In genomic region chr4:143337600-143338287, GRCh38 we compare ENCODE assay signal across 8 cellular contexts. TPM values are rescaled to one million over a fixed set of nuclear protein-coding genes. Genes with fewer than 3 reads are reported as not detected.
DNase-seq lines count a peak whose midpoint lies in the region; ATAC-seq and TF ChIP-seq lines count a peak whose summit lies in the region.

No MANE protein-coding gene starts in this region.

- H3K27me3 ChIP-seq in Peyer's patch (no peaks in the 10 kb centered on the region), subcutaneous abdominal adipose tissue (ENCODE audit: control insufficient read depth in 5 of 5, insufficient read depth in 4 of 5, low read length in 5 of 5) (no peaks in the 10 kb centered on the region)

- peaks cover 31% of the 10 kb centered on the region for H3K4me1 Mint-ChIP-seq in dendritic cell treated with granulocyte-macrophage colony-stimulating factor and Interleukin-4, amounts not matched to agents 40 ng/mL and 50 ng/mL, for 4 days (ENCODE audit: low read depth)

- H3K9me3 ChIP-seq in Peyer's patch (no peaks in the 10 kb centered on the region), subcutaneous abdominal adipose tissue (ENCODE audit: control insufficient read depth in 5 of 5, low read length in 5 of 5) (no peaks in the 10 kb centered on the region)

- peaks cover 0 to 6% (median 0%) of the 10 kb centered on the region in 4 donors for H3K4me1 ChIP-seq in Peyer's patch
- H3K4me1 ChIP-seq in subcutaneous abdominal adipose tissue (ENCODE audit: control insufficient read depth in 5 of 5, insufficient read depth in 5 of 5, low read length in 5 of 5): peaks cover 4 to 42% (median 32%) of the 10 kb centered on the region in 5 donors

- H3K4me3 Mint-ChIP-seq in dendritic cell treated with granulocyte-macrophage colony-stimulating factor and Interleukin-4, amounts not matched to agents 40 ng/mL and 50 ng/mL, for 4 days: peak overlapping the region; percentile 93

- 0 to 1% methylated on average over 25 of the region's 25 CpGs for WGBS in lower leg skin, 2 donors

- H3K36me3 Mint-ChIP-seq in dendritic cell treated with granulocyte-macrophage colony-stimulating factor and Interleukin-4, amounts not matched to agents 40 ng/mL and 50 ng/mL, for 4 days (ENCODE audit: low read depth): peaks cover 13% of the 10 kb centered on the region

- H3K27ac Mint-ChIP-seq in dendritic cell treated with granulocyte-macrophage colony-stimulating factor and Interleukin-4, amounts not matched to agents 40 ng/mL and 50 ng/mL, for 4 days: peak overlapping the region; percentile 91

- peak overlapping the region; percentile 84 to 98 (median 91) for H3K27ac ChIP-seq in Peyer's patch
- peak overlapping the region; percentile 94 for H3K27ac ChIP-seq in subcutaneous abdominal adipose tissue (ENCODE audit: low read depth, low read length)

- TF ChIP-seq CTCF in Peyer's patch (IDR thresholded peaks at IDR 0.05) (peak in 2 of 6 experiments; percentile 11 to 13), lower leg skin (IDR thresholded peaks at IDR 0.05) (no peak)

- H3K9ac ChIP-seq in subcutaneous abdominal adipose tissue (ENCODE audit: low read length in 5 of 5): peak overlapping the region; percentile 78 to 86 (median 82)

- peak overlapping the region; percentile 52 to 85 (median 76) for H3K4me3 ChIP-seq in Peyer's patch
- peak overlapping the region; percentile 65 for H3K4me3 ChIP-seq in lower leg skin (ENCODE audit: low read depth, poor library complexity, severe bottlenecking)
- peak overlapping the region; percentile 75 to 97 (median 88) for H3K4me3 ChIP-seq in subcutaneous abdominal adipose tissue (ENCODE audit: low read depth in 1 of 5, low read length in 5 of 5)

- H3K36me3 ChIP-seq in Peyer's patch: no peaks in the 10 kb centered on the region
- H3K36me3 ChIP-seq in subcutaneous abdominal adipose tissue (ENCODE audit: control insufficient read depth in 5 of 5, insufficient read depth in 5 of 5, low read length in 5 of 5): no peaks in the 10 kb centered on the region

- no peak for ATAC-seq in GM21381 (IDR thresholded peaks at IDR 0.05; ENCODE audit: unreplicated experiment)

- peak; percentile 9 for DNase-seq in activated CD4-positive, alpha-beta T cell treated with anti-CD3 and anti-CD28 coated beads for 48 hours
- DNase-seq in activated CD4-positive, alpha-beta T cell treated with anti-CD3 and anti-CD28 coated beads for 1 hour: no peak
- peak; percentile 32 to 81 (median 80) for DNase-seq in Peyer's patch
- DNase-seq in lower leg skin (ENCODE audit: low spot score in 2 of 2): peak in 1 of 2 donors; percentile 90
- DNase-seq in stimulated activated naive CD4-positive, alpha-beta T cell treated with Interleukin-2 at 50 U/mL for 16 hours (lab: John Stamatoyannopoulos, UW): no peak

- H3K9me3 Mint-ChIP-seq in dendritic cell treated with granulocyte-macrophage colony-stimulating factor and Interleukin-4, amounts not matched to agents 40 ng/mL and 50 ng/mL, for 4 days: no peaks in the 10 kb centered on the region

- TF ChIP-seq POLR2A in Peyer's patch (IDR thresholded peaks at IDR 0.05) (peak in 1 of 2 donors; percentile 24), lower leg skin (IDR thresholded peaks at IDR 0.05) (no peak)

- peaks cover 4% of the 10 kb centered on the region for H3K27me3 Mint-ChIP-seq in dendritic cell treated with granulocyte-macrophage colony-stimulating factor and Interleukin-4, amounts not matched to agents 40 ng/mL and 50 ng/mL, for 4 days

- intact Hi-C loops in dendritic cell treated with granulocyte-macrophage colony-stimulating factor and Interleukin-4, amounts not matched to agents 40 ng/mL and 50 ng/mL, for 4 days (cut with micrococcal nuclease): loop anchor here (5.0 kb wide), 2 partner anchors 40 to 130 kb away; no protein-coding TSS in a partner anchor
- intact Hi-C loops in lower leg skin (cut with DNase I; ENCODE audit: low total_unique reads): no loop called here

RNA-seq across cellular contexts. Expression of gene GAB1, which starts 1.1 kb away (rescaled TPM):
- 10 to 100 TPM; 31.9 to 76.7 (median 40.5) TPM for total RNA-seq in Peyer's patch
- total RNA-seq in lower leg skin: 10 to 100 TPM; 25.7 to 42.9 (median 37.3) TPM

Comparison
In these comparisons a context has a peak if more than half of its experiments do, and no peak if none do; other contexts are left out.
1. DNase-seq: peak in activated CD4-positive, alpha-beta T cell treated with anti-CD3 and anti-CD28 coated beads for 48 hours (single experiment) and Peyer's patch (3 of 3); none in activated CD4-positive, alpha-beta T cell treated with anti-CD3 and anti-CD28 coated beads for 1 hour (single experiment) and stimulated activated naive CD4-positive, alpha-beta T cell treated with Interleukin-2 at 50 U/mL for 16 hours (single experiment).
2. Peak in every context shown above with its lines, with median percentiles within 50 percentile points of each other: H3K4me3 ChIP-seq.